In genomic region chr7:57403051-57403450, GRCh38 we compare ENCODE assay signal across 11 cellular contexts. TPM values are rescaled to one million over a fixed set of nuclear protein-coding genes. Genes with fewer than 3 reads are reported as not detected.
"Had no signal": no experiment of that assay in that cellular context is flagged by ENCODE, and none has a peak within 500 bp of the region (broad histone marks: within the 10 kb centered on the region; RNA-seq: fewer than 3 reads in every experiment).

No MANE protein-coding gene starts in this region.

RNA-seq across cellular contexts. Expression of gene ZNF716, which starts 46.9 kb away (rescaled TPM):
- total RNA-seq: OCI-LY7, PC-3, PC-9, Peyer's patch, Right ventricle myocardium inferior, Right ventricle myocardium superior, RPMI7951, SJCRH30, SJSA1, SK-MEL-5 had no signal
- polyA plus RNA-seq: SK-N-SH had no signal
